Comparison of ENCODE assay signal across 15 cellular contexts in the genomic region with DNA sequence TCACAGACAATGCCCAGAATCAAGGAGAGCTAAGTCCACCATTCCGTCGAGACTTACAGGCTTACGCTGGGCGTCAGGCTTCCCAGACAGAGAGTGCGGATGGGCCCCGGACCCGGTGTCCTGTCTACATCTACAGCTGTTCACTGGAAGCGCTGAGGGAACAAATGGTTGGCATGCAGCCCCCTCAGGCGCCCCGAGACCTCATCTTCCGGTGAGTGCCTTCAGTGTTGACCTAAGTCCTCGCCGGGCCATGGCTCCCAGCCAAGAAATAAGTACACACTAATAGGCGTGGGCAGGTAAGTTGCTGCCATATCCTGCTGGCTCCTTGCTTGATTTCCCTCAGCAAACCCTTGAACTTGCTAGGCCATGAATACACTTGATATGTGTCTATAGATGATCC.
"Had no signal": no experiment of that assay in that cellular context is flagged by ENCODE, and none has a peak within 500 bp of the region (broad histone marks: within the 10 kb centered on the region; RNA-seq: fewer than 3 reads in every experiment).

No MANE protein-coding gene starts in this region.

- H3K9me3 ChIP-seq: breast epithelium, pancreas had no signal

- H3K27me3 ChIP-seq: breast epithelium, foreskin keratinocyte, pancreas had no signal

- H3K4me3 ChIP-seq: breast epithelium, pancreas had no signal

- FAIRE-seq: pancreas had no signal

- H3K27ac ChIP-seq: breast epithelium, foreskin keratinocyte, pancreas had no signal

- DNase-seq: activated CD4-positive, alpha-beta T cell treated with anti-CD3 and anti-CD28 coated beads for 1 hour; activated CD4-positive, alpha-beta T cell treated with anti-CD3 and anti-CD28 coated beads, Interleukin-2, amount 50 U/mL, for 4 hours; activated naive CD4-positive, alpha-beta T cell treated with anti-CD3 and anti-CD28 coated beads for 36 hours; activated naive CD8-positive, alpha-beta T cell treated with anti-CD3 and anti-CD28 coated beads, Interleukin-2, amount 50 U/mL, for 24 hours; cerebellar nuclear complex; effector CD8-positive, alpha-beta T cell; foreskin keratinocyte; stimulated activated CD4-positive, alpha-beta T cell treated with anti-CD3 and anti-CD28 coated beads, Interleukin-15, amount 100 ng/mL, for 24 hours; stimulated activated CD4-positive, alpha-beta T cell treated with anti-CD3 and anti-CD28 coated beads, Interleukin-4, amount 100 ng/mL, for 1 hour; stimulated activated naive CD4-positive, alpha-beta T cell treated with Interleukin-2 at 50 U/mL for 16 hours; T-cell; T-helper 9 cell; trophoblast cell had no signal

- ATAC-seq: activated naive CD8-positive, alpha-beta T cell treated with anti-CD3 and anti-CD28 coated beads, Interleukin-2, amount 50 U/mL, for 24 hours; foreskin keratinocyte; T-cell had no signal

- H3K4me1 ChIP-seq: breast epithelium, foreskin keratinocyte, pancreas had no signal
